In the genomic region with DNA sequence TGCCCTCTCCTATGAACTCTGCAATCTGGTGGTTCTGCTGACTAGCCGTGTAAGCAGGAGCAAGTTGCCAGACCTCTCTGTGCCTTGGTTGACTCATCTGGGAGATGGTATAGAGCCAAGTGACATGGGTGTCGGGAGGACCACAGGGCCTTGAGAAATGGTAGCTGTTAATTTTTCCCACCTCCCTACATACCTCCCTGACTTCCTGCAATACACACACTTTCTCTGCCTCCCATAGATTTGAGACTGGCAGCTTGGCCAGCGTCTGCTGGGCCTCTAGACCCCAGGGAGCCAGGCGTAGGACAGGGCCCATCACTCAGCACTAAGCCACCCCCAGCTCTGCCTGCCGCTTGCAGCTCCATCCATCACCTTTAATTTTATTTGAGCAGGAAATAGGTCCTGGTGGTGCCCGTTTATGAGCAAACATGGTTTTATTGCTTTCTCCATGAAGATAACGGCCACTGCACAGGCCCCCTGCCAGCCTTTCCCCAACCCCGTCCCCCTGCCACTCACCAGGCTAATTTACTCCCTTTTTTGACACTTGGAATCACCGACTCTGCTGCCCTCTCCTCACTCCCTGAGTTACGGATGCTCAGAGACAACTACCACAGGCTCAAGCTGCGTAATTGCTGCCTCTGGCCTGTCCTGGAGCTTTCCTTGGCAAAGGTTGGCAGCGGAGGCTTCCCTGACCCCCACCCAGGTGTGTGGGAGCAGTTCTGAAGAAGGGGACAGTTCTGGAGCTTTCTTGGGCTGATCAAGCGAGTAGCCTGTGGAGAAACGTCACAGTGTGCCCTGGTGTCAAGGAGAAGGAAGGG, we compare ENCODE assay signal across 32 cellular contexts. TPM values are rescaled to one million over a fixed set of nuclear protein-coding genes. Genes with fewer than 3 reads are reported as not detected.
DNase-seq lines count a peak whose midpoint lies in the region; ATAC-seq and TF ChIP-seq lines count a peak whose summit lies in the region.
"Had no signal": no experiment of that assay in that cellular context is flagged by ENCODE, and none has a peak within 500 bp of the region (broad histone marks: within the 10 kb centered on the region; RNA-seq: fewer than 3 reads in every experiment).

No MANE protein-coding gene starts in this region.

- 27 to 31% methylated on average over 13 to 14 of the region's 14 CpGs for WGBS in GM23248 (ENCODE audit: low coverage in 1 of 2, low lambda C conversion rate in 2 of 2, missing lambda C conversion rate in 2 of 2), 2 experiments
- 78 to 84% methylated on average over 14 of the region's 14 CpGs for WGBS in testis, 2 donors

- H3K9me2 ChIP-seq in GM23248 (ENCODE audit: insufficient read depth): no peaks in the 10 kb centered on the region

- H3K4me3 Mint-ChIP-seq in endothelial cell (ENCODE audit: unreplicated experiment): peak overlapping the region; percentile 39
- H3K4me3 Mint-ChIP-seq in stimulated activated effector memory CD8-positive, alpha-beta T cell treated with anti-CD3 and anti-CD28 coated beads, Interleukin-12 subunit alpha, Interleukin-12 subunit beta, amount 100 ng/mL, for 72 hours: no peak overlapping the region
- H3K4me3 Mint-ChIP-seq: activated CD4-positive, alpha-beta T cell treated with anti-CD3 and anti-CD28 coated beads, Interleukin-2, amount 10 ng/mL, durations not matched to agents 7 days and 5 days; CD4-positive, CD25-positive, alpha-beta regulatory T cell; effector memory CD8-positive, alpha-beta T cell; HFFc6; nephron had no signal

- no peaks in the 10 kb centered on the region for H3K79me2 ChIP-seq in GM23248 (ENCODE audit: insufficient read depth)

- no peaks in the 10 kb centered on the region for H3K4me1 Mint-ChIP-seq in endothelial cell (ENCODE audit: unreplicated experiment)
- H3K4me1 Mint-ChIP-seq in stimulated activated effector memory CD8-positive, alpha-beta T cell treated with anti-CD3 and anti-CD28 coated beads, Interleukin-12 subunit alpha, Interleukin-12 subunit beta, amount 100 ng/mL, for 72 hours: no peaks in the 10 kb centered on the region
- H3K4me1 Mint-ChIP-seq: activated CD4-positive, alpha-beta T cell treated with anti-CD3 and anti-CD28 coated beads, Interleukin-2, amount 10 ng/mL, durations not matched to agents 7 days and 5 days; CD4-positive, CD25-positive, alpha-beta regulatory T cell; nephron had no signal

- no peaks in the 10 kb centered on the region for H3K36me3 ChIP-seq in BE2C
- no peaks in the 10 kb centered on the region for H3K36me3 ChIP-seq in GM23248 (ENCODE audit: low read depth)
- no peaks in the 10 kb centered on the region for H3K36me3 ChIP-seq in testis (ENCODE audit: low read depth, missing control alignments)
- H3K36me3 ChIP-seq: adrenal gland, brain microvascular endothelial cell, colonic mucosa, gastroesophageal sphincter, lower lobe of right lung, pancreas, Peyer's patch, thoracic aorta had no signal

- H3K27ac Mint-ChIP-seq in endothelial cell (ENCODE audit: unreplicated experiment): no peak overlapping the region
- H3K27ac Mint-ChIP-seq in stimulated activated effector memory CD8-positive, alpha-beta T cell treated with anti-CD3 and anti-CD28 coated beads, Interleukin-12 subunit alpha, Interleukin-12 subunit beta, amount 100 ng/mL, for 72 hours: no peak overlapping the region
- H3K27ac Mint-ChIP-seq: activated CD4-positive, alpha-beta T cell treated with anti-CD3 and anti-CD28 coated beads, Interleukin-2, amount 10 ng/mL, durations not matched to agents 7 days and 5 days; effector memory CD8-positive, alpha-beta T cell; HFFc6; nephron had no signal

- H3K4me3 ChIP-seq in BE2C (ENCODE audit: low read depth, low read length) (no peak overlapping the region), GM23248 (no peak overlapping the region), testis (no peak overlapping the region)
- H3K4me3 ChIP-seq: adrenal gland, colonic mucosa, gastroesophageal sphincter, lower lobe of right lung, pancreas, Peyer's patch, SK-N-MC, thoracic aorta had no signal

- no peaks in the 10 kb centered on the region; the same call in 1 of the 2 replicates for H3K27me3 ChIP-seq in BE2C
- H3K27me3 ChIP-seq in GM23248 (replicated peaks; ENCODE audit: insufficient read depth): 0 out of 2 replicates have a peak, but pooled peaks cover 6% of the 10 kb centered on the region
- no peaks in the 10 kb centered on the region for H3K27me3 ChIP-seq in testis
- H3K27me3 ChIP-seq: adrenal gland, brain microvascular endothelial cell, pancreas, Peyer's patch had no signal

- H3K27me3 Mint-ChIP-seq in endothelial cell (ENCODE audit: unreplicated experiment): peaks cover 13% of the 10 kb centered on the region
- H3K27me3 Mint-ChIP-seq: activated CD4-positive, alpha-beta T cell treated with anti-CD3 and anti-CD28 coated beads, Interleukin-2, amount 10 ng/mL, durations not matched to agents 7 days and 5 days had no signal

- no peak overlapping the region for H3K4me2 ChIP-seq in GM23248 (ENCODE audit: unreplicated experiment)

- no peaks in the 10 kb centered on the region for H3K9me3 Mint-ChIP-seq in endothelial cell (ENCODE audit: unreplicated experiment)
- no peaks in the 10 kb centered on the region for H3K9me3 Mint-ChIP-seq in stimulated activated effector memory CD8-positive, alpha-beta T cell treated with anti-CD3 and anti-CD28 coated beads, Interleukin-12 subunit alpha, Interleukin-12 subunit beta, amount 100 ng/mL, for 72 hours
- H3K9me3 Mint-ChIP-seq: activated CD4-positive, alpha-beta T cell treated with anti-CD3 and anti-CD28 coated beads, Interleukin-2, amount 10 ng/mL, durations not matched to agents 7 days and 5 days; CD4-positive, CD25-positive, alpha-beta regulatory T cell; effector memory CD8-positive, alpha-beta T cell; HFFc6; nephron had no signal

- ATAC-seq in stimulated activated effector memory CD8-positive, alpha-beta T cell treated with anti-CD3 and anti-CD28 coated beads, Interleukin-12 subunit alpha, Interleukin-12 subunit beta, amount 100 ng/mL, for 72 hours: no peak
- ATAC-seq in GM21526 (IDR thresholded peaks at IDR 0.05; ENCODE audit: low FRiP score, unreplicated experiment): no peak
- ATAC-seq: effector memory CD8-positive, alpha-beta T cell; gastroesophageal sphincter; right cardiac atrium had no signal

- no peak for TF ChIP-seq POLR2A in testis (IDR thresholded peaks at IDR 0.05)

- intact Hi-C loops in testis (cut with DNase I; ENCODE audit: low total_unique reads): no loop called here

- H3K27ac ChIP-seq in GM23248 (no peak overlapping the region), testis (no peak overlapping the region)
- H3K27ac ChIP-seq: adrenal gland, brain microvascular endothelial cell, colonic mucosa, gastroesophageal sphincter, lower lobe of right lung, pancreas, Peyer's patch, SK-N-MC, thoracic aorta had no signal

- H3K36me3 Mint-ChIP-seq in endothelial cell (ENCODE audit: low read depth, unreplicated experiment): peaks cover 34% of the 10 kb centered on the region
- no peaks in the 10 kb centered on the region for H3K36me3 Mint-ChIP-seq in stimulated activated effector memory CD8-positive, alpha-beta T cell treated with anti-CD3 and anti-CD28 coated beads, Interleukin-12 subunit alpha, Interleukin-12 subunit beta, amount 100 ng/mL, for 72 hours
- H3K36me3 Mint-ChIP-seq: CD4-positive, CD25-positive, alpha-beta regulatory T cell had no signal

- H3K9ac ChIP-seq in GM23248: no peak overlapping the region

- H4K20me1 ChIP-seq in GM23248 (ENCODE audit: insufficient read depth): no peaks in the 10 kb centered on the region

- H3K9me3 ChIP-seq in BE2C: no peaks in the 10 kb centered on the region
- no peaks in the 10 kb centered on the region for H3K9me3 ChIP-seq in GM23248 (ENCODE audit: low read depth)
- H3K9me3 ChIP-seq in testis: no peaks in the 10 kb centered on the region
- H3K9me3 ChIP-seq: adrenal gland, colonic mucosa, gastroesophageal sphincter, lower lobe of right lung, pancreas, Peyer's patch, thoracic aorta had no signal

- DNase-seq in BE2C: peak; percentile 42
- peak; percentile 30 for DNase-seq in GM23248
- DNase-seq in NCI-H2081 (lab: John Stamatoyannopoulos, UW): peak; percentile 73 to 92
- no peak for DNase-seq in endothelial cell (ENCODE audit: low spot score)
- DNase-seq in testis: no peak
- DNase-seq in NCI-H1436 treated with DMSO at 0.1 percent for 48 hours (lab: John Stamatoyannopoulos, UW): no peak
- no peak for DNase-seq in stimulated activated effector memory CD8-positive, alpha-beta T cell treated with anti-CD3 and anti-CD28 coated beads, Interleukin-12 subunit alpha, Interleukin-12 subunit beta, amount 100 ng/mL, for 72 hours (ENCODE audit: low spot score in 2 of 2)
- DNase-seq: activated CD4-positive, alpha-beta T cell treated with anti-CD3 and anti-CD28 coated beads, Interleukin-2, amount 10 ng/mL, durations not matched to agents 7 days and 5 days; activated naive CD4-positive, alpha-beta T cell treated with Interleukin-2 at 50 U/mL for 16 hours; activated T-cell treated with anti-CD3 and anti-CD28 coated beads, Interleukin-2, amount 50 U/mL, for 48 hours; adrenal gland; brain microvascular endothelial cell; CD4-positive, CD25-positive, alpha-beta regulatory T cell; colonic mucosa; effector memory CD8-positive, alpha-beta T cell; HFFc6; hypothalamus; lower lobe of right lung; NCI-H187 treated with DMSO at 0.1 percent for 48 hours; NCI-H510A; right cardiac atrium; stimulated activated CD4-positive, alpha-beta T cell treated with anti-CD3 and anti-CD28 coated beads, Interleukin-4, amount 100 ng/mL, for 1 hour; stimulated activated naive CD4-positive, alpha-beta T cell; T-helper 2 cell had no signal

- no peaks in the 10 kb centered on the region for H3F3A ChIP-seq in GM23248 (ENCODE audit: insufficient read depth)

- in situ Hi-C loops in GM23248 (cut with MboI): no loop called here

- TF ChIP-seq CTCF in BE2C (IDR thresholded peaks at IDR 0.05; ENCODE audit: low read depth, low read length) (no peak), endothelial cell (IDR thresholded peaks at IDR 0.05; ENCODE audit: unreplicated experiment) (no peak), testis (IDR thresholded peaks at IDR 0.05) (no peak)

- no peak overlapping the region for H2AFZ ChIP-seq in GM23248

- no peaks in the 10 kb centered on the region for H3K4me1 ChIP-seq in BE2C
- no peaks in the 10 kb centered on the region for H3K4me1 ChIP-seq in GM23248 (ENCODE audit: insufficient read depth)
- no peaks in the 10 kb centered on the region for H3K4me1 ChIP-seq in testis
- H3K4me1 ChIP-seq: adrenal gland, colonic mucosa, gastroesophageal sphincter, lower lobe of right lung, Peyer's patch had no signal

RNA-seq across cellular contexts. Expression of gene GLP1R, which starts 11.1 kb away (rescaled TPM):
- not detected for polyA plus RNA-seq in BE2C (2012; ENCODE audit: insufficient read depth, insufficient read length, low read depth)
- total RNA-seq in GM23248 (2014; rRNA removed; shearing (Covaris generic)): not detected in 2 replicates
- polyA plus RNA-seq in GM23248 (2016; fragmentation: Nextera tagmentation; extraction: Ambion mirVana) (not detected in 2 replicates), testis (ENCODE audit: insufficient read depth, low read depth, low replicate concordance) (0.09 TPM)
- total RNA-seq in endothelial cell (ENCODE audit: unreplicated experiment) (42.5 TPM), testis (under 1 TPM; 0.31 to 0.55 TPM)
- total RNA-seq: activated CD4-positive, alpha-beta T cell treated with anti-CD3 and anti-CD28 coated beads, Interleukin-2, amount 10 ng/mL, durations not matched to agents 7 days and 5 days; CD4-positive, CD25-positive, alpha-beta regulatory T cell; colonic mucosa; HFFc6; thoracic aorta had no signal
- polyA plus RNA-seq: AG04450; CD4-positive, CD25-positive, alpha-beta regulatory T cell had no signal

RNA-seq across cellular contexts. Expression of gene SAYSD1, which starts 55.3 kb away (rescaled TPM):
- polyA plus RNA-seq in BE2C (2012; ENCODE audit: insufficient read depth, insufficient read length, low read depth): 2.3 TPM
- total RNA-seq in GM23248 (2014; rRNA removed; shearing (Covaris generic)): 17.2 and 20.2 TPM in 2 replicates
- polyA plus RNA-seq in GM23248 (2016; fragmentation: Nextera tagmentation; extraction: Ambion mirVana): 14.4 and 15.0 TPM in 2 replicates
- 10.8 TPM for total RNA-seq in endothelial cell (ENCODE audit: unreplicated experiment)
- 10 to 100 TPM; 57.2 to 68.4 TPM for total RNA-seq in testis
- polyA plus RNA-seq in testis (ENCODE audit: insufficient read depth, low read depth, low replicate concordance): 122 TPM

Comparison
In these comparisons a context has a peak if more than half of its experiments do, and no peak if none do; other contexts are left out.
1. DNase-seq: peak in BE2C (single experiment), GM23248 (single experiment) and NCI-H2081 (2 of 2); none in endothelial cell (single experiment), testis (single experiment), NCI-H1436 treated with DMSO at 0.1 percent for 48 hours (single experiment) and stimulated activated effector memory CD8-positive, alpha-beta T cell treated with anti-CD3 and anti-CD28 coated beads, Interleukin-12 subunit alpha, Interleukin-12 subunit beta, amount 100 ng/mL, for 72 hours (0 of 2).
2. RNA of gene GLP1R, which starts 11.1 kb away (total RNA-seq): 42.5 TPM in endothelial cell (single experiment); 0.31 to 0.55 TPM in testis and not detected in GM23248; every median in the first group is over 10 times any median in the second.